In genomic region chr1:110187139-110187890, GRCh38 we compare ENCODE assay signal across 13 cellular contexts. TPM values are rescaled to one million over a fixed set of nuclear protein-coding genes. Genes with fewer than 3 reads are reported as not detected.
DNase-seq lines count a peak whose midpoint lies in the region; ATAC-seq, FAIRE-seq and TF ChIP-seq lines count a peak whose summit lies in the region.
"Had no signal": no experiment of that assay in that cellular context is flagged by ENCODE, and none has a peak within 500 bp of the region (broad histone marks: within the 10 kb centered on the region; RNA-seq: fewer than 3 reads in every experiment).

No MANE protein-coding gene starts in this region.

- H3K36me3 ChIP-seq in RWPE2 (ENCODE audit: low read depth) (no peaks in the 10 kb centered on the region), sigmoid colon (no peaks in the 10 kb centered on the region), upper lobe of right lung (no peaks in the 10 kb centered on the region)

- intact Hi-C loops in sigmoid colon (cut with DNase I) (no loop called here), upper lobe of right lung (cut with DNase I) (no loop called here)

- H3K27ac ChIP-seq in RWPE2 (ENCODE audit: poor library complexity, severe bottlenecking) (peak overlapping the region; percentile 5), sigmoid colon (peak overlapping the region; percentile 48 to 81 (median 62)), upper lobe of right lung (no peak overlapping the region)

- H3K4me3 ChIP-seq in RWPE2 (ENCODE audit: severe bottlenecking) (no peak overlapping the region), sigmoid colon (no peak overlapping the region), upper lobe of right lung (no peak overlapping the region)

- TF ChIP-seq POLR2A in sigmoid colon (IDR thresholded peaks at IDR 0.05) = no peak
- no peak for TF ChIP-seq POLR2A in GM12892 (IDR thresholded peaks at IDR 0.05; ENCODE audit: low read depth, low read length)

- FAIRE-seq in GM12892 (lab: Jason Lieb, UNC) = no peak
- FAIRE-seq: small intestine had no signal

- ATAC-seq in RWPE2 (ENCODE audit: low read depth) (peak; percentile 55; the same call in 1 of the 3 replicates), upper lobe of right lung (no peak)

- no peaks in the 10 kb centered on the region for H3K9me3 ChIP-seq in RWPE2 (ENCODE audit: severe bottlenecking)
- no peaks in the 10 kb centered on the region for H3K9me3 ChIP-seq in sigmoid colon
- no peaks in the 10 kb centered on the region for H3K9me3 ChIP-seq in upper lobe of right lung

- WGBS in sigmoid colon, 2 donors = 84 to 86% methylated on average over 10 of the region's 10 CpGs

- TF ChIP-seq CTCF in RWPE2 (IDR thresholded peaks at IDR 0.05; ENCODE audit: poor library complexity, severe bottlenecking) = no peak
- no peak for TF ChIP-seq CTCF in sigmoid colon (IDR thresholded peaks at IDR 0.05)
- TF ChIP-seq CTCF in upper lobe of right lung (IDR thresholded peaks at IDR 0.05) = no peak

- TF ChIP-seq EP300 in sigmoid colon (IDR thresholded peaks at IDR 0.05) = no peak

- DNase-seq in ELR (ENCODE audit: low read depth) (peak; percentile 15), RWPE2 (ENCODE audit: low spot score) (no peak), fibroblast of peridontal ligament (ENCODE audit: extremely low read depth) (peak; percentile 72), sigmoid colon (no peak), GM12892 (ENCODE audit: insufficient read length) (no peak), germinal center (ENCODE audit: low spot score) (no peak), upper lobe of right lung (no peak)
- DNase-seq in activated naive CD4-positive, alpha-beta T cell (lab: John Stamatoyannopoulos, UW) = no peak
- DNase-seq: CD4-positive, CD25-positive, alpha-beta regulatory T cell; H9; NCI-H2081 treated with DMSO at 0.1 percent for 48 hours; small intestine had no signal

- H3K27me3 ChIP-seq in RWPE2 (ENCODE audit: insufficient read depth, poor library complexity, severe bottlenecking) (no peaks in the 10 kb centered on the region), sigmoid colon (no peaks in the 10 kb centered on the region), upper lobe of right lung (peaks cover 23% of the 10 kb centered on the region)

- H3K4me1 ChIP-seq in RWPE2 (ENCODE audit: insufficient read depth, poor library complexity, severe bottlenecking) (peaks cover 13% of the 10 kb centered on the region), sigmoid colon (peaks cover 0 to 29% (median 23%) of the 10 kb centered on the region in 4 donors), upper lobe of right lung (no peaks in the 10 kb centered on the region)

RNA-seq across cellular contexts. Expression of gene KCNC4, which starts 22.8 kb away (rescaled TPM):
- total RNA-seq in sigmoid colon (1 to 10 TPM; 1.8 to 6.4 (median 3.2) TPM), upper lobe of right lung (11.1 TPM)
- 1 to 10 TPM in 1 of 3 donors, under 1 TPM in 2; 0.60 to 3.6 (median 0.69) TPM for polyA plus RNA-seq in sigmoid colon
- polyA plus RNA-seq in GM12892 (2012; ENCODE audit: missing spikeins) = 0.81 TPM

RNA-seq across cellular contexts. Expression of gene SLC6A17, which starts 37.0 kb away (rescaled TPM):
- total RNA-seq in sigmoid colon (under 1 TPM in 3 of 4 donors, not detected in 1; 0.36 to 0.83 (median 0.41) TPM), upper lobe of right lung (0.06 TPM)
- under 1 TPM in 2 of 3 donors, not detected in 1; under 0.01 to 0.20 TPM for polyA plus RNA-seq in sigmoid colon
- not detected for polyA plus RNA-seq in GM12892 (2012; ENCODE audit: missing spikeins)
- total RNA-seq: CD4-positive, CD25-positive, alpha-beta regulatory T cell had no signal
- polyA plus RNA-seq: CD4-positive, CD25-positive, alpha-beta regulatory T cell; IgD-negative memory B cell had no signal

Comparison
In these comparisons a context has a peak if more than half of its experiments do, and no peak if none do; other contexts are left out.
1. DNase-seq: peak in ELR (single experiment) and fibroblast of peridontal ligament (single experiment); none in RWPE2 (single experiment), sigmoid colon (single experiment), GM12892 (single experiment), germinal center (single experiment), activated naive CD4-positive, alpha-beta T cell (0 of 4) and upper lobe of right lung (single experiment).